Comparison of ENCODE assay signal across 8 cellular contexts in genomic region chr5:155943516-155944407, GRCh38.
A peak's percentile ranks its signal among the peaks of the same experiment; 100 is the strongest.
DNase-seq lines count a peak whose midpoint lies in the region; ATAC-seq and TF ChIP-seq lines count a peak whose summit lies in the region.

No MANE protein-coding gene starts in this region.

- TF ChIP-seq CTCF in GM12865 (IDR thresholded peaks at IDR 0.05; ENCODE audit: insufficient read depth, low read depth, low read length, missing control alignments), result peak; percentile 76

- H3K4me3 ChIP-seq in GM12865 (ENCODE audit: low read depth, low read length), result no peak overlapping the region

- DNase-seq in GM12865 (ENCODE audit: low read depth) (peak; percentile 62), HT1080 (ENCODE audit: low read depth) (peak; percentile 12), RPMI8226 (peak; percentile 44), T47D (ENCODE audit: low read depth in 1 of 2, low spot score in 1 of 2) (peak; percentile 52 to 77), inferior parietal cortex (ENCODE audit: extremely low spot score) (peak; percentile 68), NCI-H187 treated with DMSO at 0.1 percent for 48 hours (lab: John Stamatoyannopoulos, UW) (no peak)
- peak; percentile 12 for DNase-seq in stimulated activated CD4-positive, alpha-beta T cell treated with anti-CD3 and anti-CD28 coated beads, Interleukin-4, amount 100 ng/mL, for 1 hour

- in situ Hi-C loops in T47D (cut with HindIII; ENCODE audit: low pct_unique_long_range_greater_than_20kb, low sequenced_read_pairs), result no loop called here

- ATAC-seq in GM21529 (IDR thresholded peaks at IDR 0.05; ENCODE audit: unreplicated experiment), result peak; percentile 97
